Comparison of ENCODE assay signal across 8 cellular contexts in the genomic region with DNA sequence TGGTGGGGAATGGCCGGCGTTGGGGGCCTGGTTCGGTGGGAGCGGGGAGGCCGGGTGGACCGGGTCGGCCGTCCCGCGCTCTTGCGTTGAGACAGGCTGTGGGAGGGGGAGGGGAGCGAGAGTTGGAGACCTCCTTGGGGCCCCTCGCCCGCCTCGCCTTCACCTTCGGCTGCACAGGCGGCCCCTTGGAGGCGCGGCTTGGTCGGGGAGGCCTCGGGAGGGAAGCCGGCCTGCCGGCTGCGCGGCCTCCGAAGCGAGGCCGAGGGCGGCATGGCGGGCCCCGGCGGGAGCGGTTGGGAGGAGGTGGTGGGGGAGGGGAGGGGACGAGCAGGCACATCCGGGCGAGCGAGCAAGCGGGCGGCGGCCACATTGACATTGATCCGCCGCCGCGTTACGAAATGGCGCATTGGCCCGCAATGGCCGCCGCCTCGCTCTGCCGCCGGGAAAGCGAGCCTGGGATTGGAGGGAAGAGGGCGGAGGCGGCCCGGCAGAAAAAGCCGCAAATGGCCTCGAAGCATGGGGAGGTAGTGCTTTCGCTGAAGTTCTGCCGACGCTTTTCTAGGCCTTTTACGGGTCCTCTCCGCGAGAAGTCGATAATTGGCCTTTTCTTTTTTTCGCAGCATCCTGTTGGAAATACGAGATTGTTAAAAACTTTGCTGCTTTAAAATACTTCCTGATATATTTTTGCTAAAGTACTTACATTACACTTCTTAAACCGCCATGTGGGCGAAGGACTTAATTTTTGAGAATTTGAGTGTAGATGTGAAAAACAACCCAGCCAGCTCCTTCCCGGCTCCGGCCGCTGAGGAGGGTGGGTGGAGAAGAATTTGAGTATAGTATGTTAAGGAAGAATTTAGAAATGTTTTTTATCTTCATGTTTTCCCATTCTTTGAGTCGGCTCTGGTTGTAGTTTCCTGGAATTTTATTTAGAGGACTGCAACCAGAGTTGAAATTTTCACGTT. TPM values are rescaled to one million over a fixed set of nuclear protein-coding genes. Genes with fewer than 3 reads are reported as not detected.
DNase-seq lines count a peak whose midpoint lies in the region; ATAC-seq and TF ChIP-seq lines count a peak whose summit lies in the region.

No MANE protein-coding gene starts in this region.

- H3K4me3 ChIP-seq in fibroblast of pulmonary artery (replicated peaks; ENCODE audit: low read depth, low read length): peak overlapping the region; percentile 98

- no peaks in the 10 kb centered on the region for H3K27me3 Mint-ChIP-seq in activated T-helper 2 cell treated with anti-CD3 and anti-CD28 coated beads, Interferon-gamma antibody, Interleukin-2, Interleukin-4, amounts not matched to agents 10 μg/mL and 5 μg/mL and 100 μg/mL, durations not matched to agents 14 hours and 24 hours and 36 hours (ENCODE audit: low read depth)
- H3K27me3 Mint-ChIP-seq in nephron progenitor cell (ENCODE audit: low read depth, poor library complexity): peaks cover 5% of the 10 kb centered on the region

- H3K9me3 Mint-ChIP-seq in activated T-helper 2 cell treated with anti-CD3 and anti-CD28 coated beads, Interferon-gamma antibody, Interleukin-2, Interleukin-4, amounts not matched to agents 10 μg/mL and 5 μg/mL and 100 μg/mL, durations not matched to agents 14 hours and 24 hours and 36 hours: no peaks in the 10 kb centered on the region
- H3K9me3 Mint-ChIP-seq in nephron progenitor cell: no peaks in the 10 kb centered on the region

- intact Hi-C loops in activated T-helper 2 cell treated with anti-CD3 and anti-CD28 coated beads, Interferon-gamma antibody, Interleukin-2, Interleukin-4, amounts not matched to agents 10 μg/mL and 5 μg/mL and 100 μg/mL, durations not matched to agents 14 hours and 24 hours and 36 hours (cut with micrococcal nuclease): loop anchor here (1.0 to 10.0 kb wide), 6 partner anchors 28 to 340 kb away; a partner anchor contains a TSS

- H3K36me3 Mint-ChIP-seq in activated T-helper 2 cell treated with anti-CD3 and anti-CD28 coated beads, Interferon-gamma antibody, Interleukin-2, Interleukin-4, amounts not matched to agents 10 μg/mL and 5 μg/mL and 100 μg/mL, durations not matched to agents 14 hours and 24 hours and 36 hours (ENCODE audit: low read depth): peaks cover 54% of the 10 kb centered on the region
- H3K36me3 Mint-ChIP-seq in nephron progenitor cell (ENCODE audit: low read depth): peaks cover 44% of the 10 kb centered on the region

- H3K4me1 Mint-ChIP-seq in activated T-helper 2 cell treated with anti-CD3 and anti-CD28 coated beads, Interferon-gamma antibody, Interleukin-2, Interleukin-4, amounts not matched to agents 10 μg/mL and 5 μg/mL and 100 μg/mL, durations not matched to agents 14 hours and 24 hours and 36 hours (ENCODE audit: low read depth): peaks cover 33% of the 10 kb centered on the region
- peaks cover 60% of the 10 kb centered on the region for H3K4me1 Mint-ChIP-seq in nephron progenitor cell

- ATAC-seq in stimulated activated naive CD8-positive, alpha-beta T cell treated with anti-CD3 and anti-CD28 coated beads, Interleukin-15, Interleukin-2, amounts not matched to agents 100 U/mL and 50 U/mL, for 24 hours: peak; percentile 70

- no peak for TF ChIP-seq CTCF in fibroblast of pulmonary artery (IDR thresholded peaks at IDR 0.05; ENCODE audit: low read length, missing control alignments)
- no peak for TF ChIP-seq CTCF in nephron progenitor cell (IDR thresholded peaks at IDR 0.05)

- DNase-seq in EL: peak; percentile 89
- peak; percentile 85 for DNase-seq in GOT3 (lab: John Stamatoyannopoulos, UW)
- DNase-seq in Kasumi-1 (lab: John Stamatoyannopoulos, UW): peak; percentile 87 to 88
- peak; percentile 91 for DNase-seq in RPMI8226
- DNase-seq in activated T-helper 2 cell treated with anti-CD3 and anti-CD28 coated beads, Interferon-gamma antibody, Interleukin-2, Interleukin-4, amounts not matched to agents 10 μg/mL and 5 μg/mL and 100 μg/mL, durations not matched to agents 14 hours and 24 hours and 36 hours (ENCODE audit: low spot score): peak; percentile 88
- peak; percentile 92 for DNase-seq in fibroblast of pulmonary artery (ENCODE audit: low read depth)
- peak; percentile 93 for DNase-seq in nephron progenitor cell
- peak; percentile 95 for DNase-seq in stimulated activated naive CD8-positive, alpha-beta T cell treated with anti-CD3 and anti-CD28 coated beads, Interleukin-15, Interleukin-2, amounts not matched to agents 100 U/mL and 50 U/mL, for 24 hours

- H3K27ac Mint-ChIP-seq in activated T-helper 2 cell treated with anti-CD3 and anti-CD28 coated beads, Interferon-gamma antibody, Interleukin-2, Interleukin-4, amounts not matched to agents 10 μg/mL and 5 μg/mL and 100 μg/mL, durations not matched to agents 14 hours and 24 hours and 36 hours: peak overlapping the region; percentile 100
- H3K27ac Mint-ChIP-seq in nephron progenitor cell: peak overlapping the region; percentile 100

- H3K4me3 Mint-ChIP-seq in activated T-helper 2 cell treated with anti-CD3 and anti-CD28 coated beads, Interferon-gamma antibody, Interleukin-2, Interleukin-4, amounts not matched to agents 10 μg/mL and 5 μg/mL and 100 μg/mL, durations not matched to agents 14 hours and 24 hours and 36 hours (ENCODE audit: low read depth): peak overlapping the region; percentile 96
- peak overlapping the region; percentile 93 for H3K4me3 Mint-ChIP-seq in nephron progenitor cell

RNA-seq across cellular contexts. Expression of a gene that starts 0.6 kb away (rescaled TPM):
- total RNA-seq in activated T-helper 2 cell treated with anti-CD3 and anti-CD28 coated beads, Interferon-gamma antibody, Interleukin-2, Interleukin-4, amounts not matched to agents 10 μg/mL and 5 μg/mL and 100 μg/mL, durations not matched to agents 14 hours and 24 hours and 36 hours: 322 and 323 TPM in 2 replicates

RNA-seq across cellular contexts. Expression of a gene that starts 51.4 kb away (rescaled TPM):
- 55.8 and 56.2 TPM in 2 replicates for total RNA-seq in activated T-helper 2 cell treated with anti-CD3 and anti-CD28 coated beads, Interferon-gamma antibody, Interleukin-2, Interleukin-4, amounts not matched to agents 10 μg/mL and 5 μg/mL and 100 μg/mL, durations not matched to agents 14 hours and 24 hours and 36 hours

Comparison
In these comparisons a context has a peak if more than half of its experiments do, and no peak if none do; other contexts are left out.
1. Peak in every context shown above with its lines: DNase-seq, ATAC-seq and H3K4me3 ChIP-seq.